In genomic region chr4:176492648-176493302, GRCh38 we compare ENCODE assay signal across 9 cellular contexts.
A peak's percentile ranks its signal among the peaks of the same experiment; 100 is the strongest.
DNase-seq lines count a peak whose midpoint lies in the region; ATAC-seq and TF ChIP-seq lines count a peak whose summit lies in the region.
"Had no signal": no experiment of that assay in that cellular context is flagged by ENCODE, and none has a peak within 500 bp of the region (broad histone marks: within the 10 kb centered on the region; RNA-seq: fewer than 3 reads in every experiment).

No MANE protein-coding gene starts in this region.

- ATAC-seq in GM18505 (IDR thresholded peaks at IDR 0.05; ENCODE audit: unreplicated experiment): peak; percentile 100
- peak; percentile 100 for ATAC-seq in GM21367 (IDR thresholded peaks at IDR 0.05; ENCODE audit: unreplicated experiment)
- peak; percentile 100 for ATAC-seq in HG03196 (IDR thresholded peaks at IDR 0.05; ENCODE audit: unreplicated experiment)

- no peak for TF ChIP-seq CTCF in WERI-Rb-1 (IDR thresholded peaks at IDR 0.05; ENCODE audit: low read depth, low read length)

- no peak for DNase-seq in epithelial cell of prostate (ENCODE audit: low read depth, low spot score)
- no peak for DNase-seq in COLO668 (lab: John Stamatoyannopoulos, UW; ENCODE audit: unreplicated experiment)
- DNase-seq in WERI-Rb-1: no peak
- no peak for DNase-seq in activated T-cell treated with anti-CD3 and anti-CD28 coated beads for 4 hours
- DNase-seq in NCI-H446 (lab: John Stamatoyannopoulos, UW): no peak

- no peaks in the 10 kb centered on the region for H3K36me3 ChIP-seq in WERI-Rb-1

- no peak for TF ChIP-seq POLR2A in GM18505 (IDR thresholded peaks at IDR 0.05; ENCODE audit: borderline replicate concordance, extremely low read depth, insufficient read depth, insufficient read length)

- H3K27ac ChIP-seq in epithelial cell of prostate (peak overlapping the region; percentile 23), WERI-Rb-1 (no peak overlapping the region)
- H3K27ac ChIP-seq: skin epidermis had no signal

- no peak overlapping the region for H3K4me3 ChIP-seq in WERI-Rb-1 (ENCODE audit: low read depth, low read length)
- H3K4me3 ChIP-seq: skin epidermis had no signal

- H3K9me3 ChIP-seq in WERI-Rb-1 (ENCODE audit: severe bottlenecking): no peaks in the 10 kb centered on the region

- H3K27me3 ChIP-seq in WERI-Rb-1 (ENCODE audit: insufficient read depth, low read depth, severe bottlenecking): no peaks in the 10 kb centered on the region
